1 cellular context compared by ENCODE assay signal in the genomic region with DNA sequence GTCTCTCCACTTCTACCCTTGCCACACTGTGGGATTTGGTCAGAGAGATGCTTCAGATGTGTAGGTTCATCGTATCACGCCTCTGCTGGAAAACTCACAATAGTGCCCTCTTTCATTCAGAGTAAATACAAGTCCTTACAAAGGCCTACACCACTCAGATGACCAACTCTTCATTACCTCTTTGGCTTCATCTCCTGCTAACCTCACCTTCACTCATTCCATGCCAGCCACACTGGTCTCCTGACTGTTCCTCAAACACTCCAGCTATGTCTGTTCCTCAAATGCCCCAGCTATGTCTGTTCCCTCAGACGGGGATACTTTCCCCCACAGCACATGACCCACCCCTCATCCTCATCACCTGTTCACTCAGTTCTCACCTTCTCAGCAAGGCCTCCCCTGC.
TF ChIP-seq lines count a peak whose summit lies in the region.

No MANE protein-coding gene starts in this region.

TF ChIP-seq in SK-N-SH, 30 proteins besides CTCF, POLR2A, EP300 and RAD21 (continued from another document):
- TF ChIP-seq NFIC (IDR thresholded peaks at IDR 0.05; ENCODE audit: borderline replicate concordance): no peak
TF ChIP-seq in SK-N-SH: peak in this region for 0.
